In genomic region chr5:35488786-35489185, GRCh38 we compare ENCODE assay signal across 18 cellular contexts.
"Had no signal": no experiment of that assay in that cellular context is flagged by ENCODE, and none has a peak within 500 bp of the region (broad histone marks: within the 10 kb centered on the region; RNA-seq: fewer than 3 reads in every experiment).

No MANE protein-coding gene starts in this region.

- H3K36me3 ChIP-seq: adrenal gland, cardiac muscle cell, gastroesophageal sphincter, heart right ventricle, lower lobe of right lung, tibial artery, WERI-Rb-1 had no signal

- H3K27ac ChIP-seq: adrenal gland, dorsolateral prefrontal cortex, gastroesophageal sphincter, heart right ventricle, lower lobe of right lung, tibial artery, WERI-Rb-1 had no signal

- ATAC-seq: activated CD4-positive, alpha-beta T cell treated with anti-CD3 and anti-CD28 coated beads for 36 hours; gastroesophageal sphincter; heart right ventricle; left colon; lower lobe of right lung; stimulated activated naive B cell treated with anti-CD40 and anti-IgM and Interleukin-4, amounts not matched to agents 10 μg/mL and 1 μg/mL and 100 μg/mL, for 72 hours had no signal

- H3K4me3 ChIP-seq: adrenal gland, cardiac muscle cell, dorsolateral prefrontal cortex, gastroesophageal sphincter, heart right ventricle, lower lobe of right lung, tibial artery had no signal

- H3K27me3 ChIP-seq: adrenal gland, cardiac muscle cell, gastroesophageal sphincter, heart right ventricle, tibial artery had no signal

- H3K9me3 ChIP-seq: adrenal gland, gastroesophageal sphincter, heart right ventricle, lower lobe of right lung, tibial artery had no signal

- H3K4me1 ChIP-seq: adrenal gland, gastroesophageal sphincter, heart right ventricle, tibial artery had no signal

- DNase-seq: activated CD4-positive, alpha-beta memory T cell treated with anti-CD3 and anti-CD28 coated beads, Interleukin-2, amount 10 ng/mL, durations not matched to agents 7 days and 5 days; activated CD4-positive, alpha-beta T cell treated with anti-CD3 and anti-CD28 coated beads for 36 hours; activated effector memory CD4-positive, alpha-beta T cell treated with Interleukin-2 at 50 U/mL for 16 hours; activated naive CD4-positive, alpha-beta T cell treated with anti-CD3 and anti-CD28 coated beads, Interleukin-2, amount 50 U/mL, for 16 hours; activated T-cell treated with anti-CD3 and anti-CD28 coated beads, Interleukin-2, amount 50 U/mL, for 24 hours; adrenal gland; dorsolateral prefrontal cortex; heart right ventricle; left colon; lower lobe of right lung; nephron progenitor cell; occipital lobe; stimulated activated CD4-positive, alpha-beta T cell treated with anti-CD3 and anti-CD28 coated beads, Interleukin-2, amount 100 ng/mL, for 48 hours; stimulated activated naive B cell treated with anti-CD40 and anti-IgM and Interleukin-4, amounts not matched to agents 10 μg/mL and 1 μg/mL and 100 μg/mL, for 72 hours; tibial artery; WERI-Rb-1 had no signal
